ENCODE assay signal across 8 cellular contexts in genomic region chr16:28823719-28824547, GRCh38. TPM values are rescaled to one million over a fixed set of nuclear protein-coding genes. Genes with fewer than 3 reads are reported as not detected.
DNase-seq lines count a peak whose midpoint lies in the region; TF ChIP-seq lines count a peak whose summit lies in the region.

No MANE protein-coding gene starts in this region.

- H3K4me1 ChIP-seq in SJCRH30, result no peaks in the 10 kb centered on the region; the same call in 1 of the 2 replicates
- peaks cover 3 to 8% of the 10 kb centered on the region in 2 donors for H3K4me1 ChIP-seq in neuronal stem cell (ENCODE audit: control insufficient read depth in 2 of 2, insufficient read depth in 1 of 2, low read depth in 1 of 2, low read length in 2 of 2)

- no peak overlapping the region for H4K8ac ChIP-seq in neuronal stem cell (ENCODE audit: low read depth, low read length)

- no peak overlapping the region for H3K4ac ChIP-seq in neuronal stem cell (ENCODE audit: low read length)

- peak overlapping the region; percentile 94 for H3K18ac ChIP-seq in neuronal stem cell (ENCODE audit: low read length)

- H2BK5ac ChIP-seq in neuronal stem cell (ENCODE audit: low read length), result peak overlapping the region; percentile 94

- no CpG with 5 or more reads among the region's 75 CpGs for WGBS in neuronal stem cell (ENCODE audit: extremely low coverage in 2 of 2, insufficient read length in 2 of 2, insufficient replicate concordance in 1 of 2), 2 donors

- no peaks in the 10 kb centered on the region for H3K9me3 ChIP-seq in SJCRH30 (replicated peaks)
- H3K9me3 ChIP-seq in neuronal stem cell (replicated peaks in 1 of 2; ENCODE audit: control insufficient read depth in 2 of 2, insufficient read depth in 1 of 2, low read depth in 1 of 2, low read length in 2 of 2), result no peaks in the 10 kb centered on the region

- H3K23ac ChIP-seq in neuronal stem cell (ENCODE audit: low read depth, low read length, poor library complexity), result peak overlapping the region; percentile 87

- peak overlapping the region; percentile 95 for H3K9ac ChIP-seq in neuronal stem cell (ENCODE audit: low read depth, low read length, poor library complexity)

- H2BK15ac ChIP-seq in neuronal stem cell (ENCODE audit: low read length), result no peak overlapping the region

- peak overlapping the region; percentile 85 for H2AK5ac ChIP-seq in neuronal stem cell (ENCODE audit: low read depth, low read length)

- H2AFZ ChIP-seq in neuronal stem cell (ENCODE audit: low read length), result peak overlapping the region; percentile 80

- H3K4me2 ChIP-seq in neuronal stem cell (ENCODE audit: insufficient read depth, low read length, poor library complexity, severe bottlenecking), result peak overlapping the region; percentile 84

- H3K27ac ChIP-seq in SJCRH30, result peak overlapping the region; percentile 86
- H3K27ac ChIP-seq in neuronal stem cell (replicated peaks; ENCODE audit: low read length), result peak overlapping the region; percentile 99

- peak overlapping the region; percentile 22 for H4K91ac ChIP-seq in neuronal stem cell (ENCODE audit: low read depth, low read length, poor library complexity)

- no peaks in the 10 kb centered on the region for H3K27me3 ChIP-seq in SJCRH30
- H3K27me3 ChIP-seq in neuronal stem cell (ENCODE audit: control insufficient read depth in 3 of 3, insufficient read depth in 3 of 3, low read depth in 1 of 3, low read length in 3 of 3), result no peaks in the 10 kb centered on the region

- H3K14ac ChIP-seq in neuronal stem cell (ENCODE audit: low read length), result peak overlapping the region; percentile 71

- H2BK12ac ChIP-seq in neuronal stem cell (ENCODE audit: low read length), result no peak overlapping the region

- H3K36me3 ChIP-seq in SJCRH30 (peaks cover 41% of the 10 kb centered on the region), neuronal stem cell (replicated peaks in 1 of 2; ENCODE audit: control insufficient read depth in 2 of 2, insufficient read depth in 2 of 2, low read length in 2 of 2) (peaks cover 23 to 54% of the 10 kb centered on the region in 2 donors)

- no peak overlapping the region for H2BK120ac ChIP-seq in neuronal stem cell (ENCODE audit: low read depth, low read length)

- DNase-seq in GM04503 (ENCODE audit: low read depth) (peak; percentile 85), HFF-Myc (ENCODE audit: extremely low read depth, low read depth) (peak; percentile 85), MV-4-11 (lab: John Stamatoyannopoulos, UW) (peak; percentile 94), SJCRH30 (peak; percentile 97 to 99), foreskin melanocyte (peak; percentile 95), neuronal stem cell (ENCODE audit: low spot score) (peak; percentile 96), stromal cell of bone marrow (ENCODE audit: low read depth) (peak; percentile 95)
- peak; percentile 97 for DNase-seq in activated naive CD4-positive, alpha-beta T cell treated with Interleukin-2 at 50 U/mL for 16 hours

- peak overlapping the region; percentile 91 for H3K4me3 ChIP-seq in HFF-Myc (replicated peaks; ENCODE audit: low read depth, low read length)
- H3K4me3 ChIP-seq in SJCRH30, result peak overlapping the region; percentile 92
- peak overlapping the region; percentile 96 to 99 for H3K4me3 ChIP-seq in neuronal stem cell (ENCODE audit: low read length in 2 of 2)

- TF ChIP-seq CTCF in HFF-Myc (IDR thresholded peaks at IDR 0.05; ENCODE audit: low read depth, low read length, missing control alignments), result no peak

- H3K79me1 ChIP-seq in neuronal stem cell (ENCODE audit: low read depth, low read length), result no peaks in the 10 kb centered on the region

RNA-seq across cellular contexts. Expression of gene ATXN2L, which starts 1.1 kb away (rescaled TPM):
- 55.0 and 68.3 TPM in 2 replicates for total RNA-seq in SJCRH30 (2014; rRNA removed; shearing (Covaris generic))
- 170 TPM for polyA plus RNA-seq in neuronal stem cell (2013, experiment 1 of 2)
- 177 TPM for polyA plus RNA-seq in neuronal stem cell (2013, experiment 2 of 2)

RNA-seq across cellular contexts. Expression of gene TUFM, which starts 22.2 kb away (rescaled TPM):
- 115 and 119 TPM in 2 replicates for total RNA-seq in SJCRH30 (2014; rRNA removed; shearing (Covaris generic))
- 121 TPM for polyA plus RNA-seq in neuronal stem cell (2013, experiment 1 of 2)
- polyA plus RNA-seq in neuronal stem cell (2013, experiment 2 of 2), result 119 TPM

RNA-seq across cellular contexts. Expression of gene SH2B1, which starts 39.7 kb away (rescaled TPM):
- 20.3 and 21.4 TPM in 2 replicates for total RNA-seq in SJCRH30 (2014; rRNA removed; shearing (Covaris generic))
- 37.2 TPM for polyA plus RNA-seq in neuronal stem cell (2013, experiment 1 of 2)
- 36.9 TPM for polyA plus RNA-seq in neuronal stem cell (2013, experiment 2 of 2)

RNA-seq across cellular contexts. Expression of gene ATP2A1, which starts 54.4 kb away (rescaled TPM):
- 21.8 and 24.8 TPM in 2 replicates for total RNA-seq in SJCRH30 (2014; rRNA removed; shearing (Covaris generic))
- 1.9 TPM for polyA plus RNA-seq in neuronal stem cell (2013, experiment 1 of 2)
- polyA plus RNA-seq in neuronal stem cell (2013, experiment 2 of 2), result 1.7 TPM

Comparison
In these comparisons a context has a peak if more than half of its experiments do, and no peak if none do; other contexts are left out.
1. Peak in every context shown above with its lines: DNase-seq, H3K4me3 ChIP-seq and H3K27ac ChIP-seq.